ENCODE assay signal across 19 cellular contexts in the genomic region with DNA sequence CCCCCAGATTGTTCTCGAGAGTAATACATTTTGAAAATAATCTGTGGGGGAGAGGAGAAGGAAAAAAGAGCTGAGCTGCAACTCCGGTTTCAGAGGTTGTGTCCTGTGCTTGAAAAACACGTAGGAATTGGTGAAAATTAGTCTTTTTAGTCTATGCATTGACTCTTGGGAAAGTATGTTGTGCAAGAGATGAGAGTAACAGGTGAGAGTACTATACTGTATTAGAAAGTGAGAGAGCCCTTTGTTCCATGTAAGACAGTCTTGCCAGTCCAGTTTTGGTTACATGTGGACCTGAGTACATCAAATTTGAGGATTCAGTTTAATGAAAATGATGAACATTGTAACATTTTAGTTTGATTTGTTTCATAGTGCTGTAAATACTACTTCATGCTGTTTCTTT.
"Had no signal": no experiment of that assay in that cellular context is flagged by ENCODE, and none has a peak within 500 bp of the region (broad histone marks: within the 10 kb centered on the region; RNA-seq: fewer than 3 reads in every experiment).

No MANE protein-coding gene starts in this region.

- H3K4me1 ChIP-seq: neural progenitor cell, prostate gland had no signal

- H3K4me3 ChIP-seq: gastrocnemius medialis, heart left ventricle, neural progenitor cell, prostate gland, right atrium auricular region, thyroid gland had no signal

- H3K9ac ChIP-seq: neural progenitor cell had no signal

- H3K9me3 ChIP-seq: gastrocnemius medialis, heart left ventricle, prostate gland, right atrium auricular region, thyroid gland had no signal

- H3K4me2 ChIP-seq: neural progenitor cell had no signal

- H3K4me1 Mint-ChIP-seq: neural progenitor cell had no signal

- H3K27ac ChIP-seq: gastrocnemius medialis, heart left ventricle, neural progenitor cell, prostate gland, right atrium auricular region, thyroid gland had no signal

- ATAC-seq: activated CD8-positive, alpha-beta T cell treated with anti-CD3 and anti-CD28 coated beads for 36 hours; activated T-helper 17 cell treated with anti-CD3 and anti-CD28 coated beads, Interleukin-2, amount 50 U/mL, for 72 hours; esophagus mucosa; gastrocnemius medialis; heart left ventricle had no signal

- H3K4me3 Mint-ChIP-seq: activated B cell treated with CpG ODN at 0.5 μM for 24 hours; activated CD8-positive, alpha-beta T cell treated with anti-CD3 and anti-CD28 coated beads for 36 hours; activated T-helper 17 cell treated with anti-CD3 and anti-CD28 coated beads, Interleukin-2, amount 50 U/mL, for 72 hours; neural progenitor cell had no signal

- H2AFZ ChIP-seq: neural progenitor cell had no signal

- H3K27ac Mint-ChIP-seq: activated B cell treated with CpG ODN at 0.5 μM for 24 hours; activated CD8-positive, alpha-beta T cell treated with anti-CD3 and anti-CD28 coated beads for 36 hours; activated T-helper 17 cell treated with anti-CD3 and anti-CD28 coated beads, Interleukin-2, amount 50 U/mL, for 72 hours; neural progenitor cell had no signal

- DNase-seq: activated B cell treated with CpG ODN at 0.5 μM for 24 hours; activated CD4-positive, alpha-beta T cell treated with anti-CD3 and anti-CD28 coated beads for 48 hours; activated CD8-positive, alpha-beta T cell treated with anti-CD3 and anti-CD28 coated beads for 36 hours; activated naive CD4-positive, alpha-beta T cell; activated T-cell treated with anti-CD3 and anti-CD28 coated beads, Interleukin-2, amount 50 U/mL, for 1 hour; aorta; cortex of kidney; effector CD4-positive, alpha-beta T cell; gastrocnemius medialis; heart left ventricle; kidney glomerular epithelial cell; stimulated activated CD4-positive, alpha-beta T cell treated with anti-CD3 and anti-CD28 coated beads, Interleukin-2, amount 100 ng/mL, for 24 hours; stimulated activated naive CD4-positive, alpha-beta T cell treated with Interleukin-2 at 50 U/mL for 16 hours had no signal

- H3K27me3 Mint-ChIP-seq: activated B cell treated with CpG ODN at 0.5 μM for 24 hours; activated CD8-positive, alpha-beta T cell treated with anti-CD3 and anti-CD28 coated beads for 36 hours; activated T-helper 17 cell treated with anti-CD3 and anti-CD28 coated beads, Interleukin-2, amount 50 U/mL, for 72 hours had no signal

- H3K36me3 ChIP-seq: gastrocnemius medialis, heart left ventricle, neural progenitor cell, prostate gland, right atrium auricular region, thyroid gland had no signal

- H3K9me3 Mint-ChIP-seq: activated B cell treated with CpG ODN at 0.5 μM for 24 hours; activated CD8-positive, alpha-beta T cell treated with anti-CD3 and anti-CD28 coated beads for 36 hours; activated T-helper 17 cell treated with anti-CD3 and anti-CD28 coated beads, Interleukin-2, amount 50 U/mL, for 72 hours had no signal

- H3K27me3 ChIP-seq: gastrocnemius medialis, heart left ventricle, neural progenitor cell, right atrium auricular region, thyroid gland had no signal
